11 cellular contexts compared by ENCODE assay signal in genomic region chrX:113384628-113385027, GRCh38.
A peak's percentile ranks its signal among the peaks of the same experiment; 100 is the strongest.
DNase-seq lines count a peak whose midpoint lies in the region; ATAC-seq lines count a peak whose summit lies in the region.
"Had no signal": no experiment of that assay in that cellular context is flagged by ENCODE, and none has a peak within 500 bp of the region (broad histone marks: within the 10 kb centered on the region; RNA-seq: fewer than 3 reads in every experiment).

No MANE protein-coding gene starts in this region.

- H3K4me3 ChIP-seq in SJSA1, result no peak overlapping the region
- H3K4me3 ChIP-seq: spleen had no signal

- no peaks in the 10 kb centered on the region for H3K4me1 Mint-ChIP-seq in activated naive CD4-positive, alpha-beta T cell treated with anti-CD3 and anti-CD28 coated beads, Interleukin-2, amount 10 ng/mL, durations not matched to agents 7 days and 5 days
- no peaks in the 10 kb centered on the region for H3K4me1 Mint-ChIP-seq in natural killer cell treated with Interleukin-12 subunit alpha and Interleukin-12 subunit beta and Interleukin-15 and Interleukin-18, amount 100 ng/mL, for 72 hours (ENCODE audit: low read depth in 2 of 2)
- H3K4me1 Mint-ChIP-seq: T-cell had no signal

- H3K9me3 ChIP-seq in SJSA1 (replicated peaks), result no peaks in the 10 kb centered on the region

- no peaks in the 10 kb centered on the region for H3K27me3 Mint-ChIP-seq in activated naive CD4-positive, alpha-beta T cell treated with anti-CD3 and anti-CD28 coated beads, Interleukin-2, amount 10 ng/mL, durations not matched to agents 7 days and 5 days
- H3K27me3 Mint-ChIP-seq in natural killer cell treated with Interleukin-12 subunit alpha and Interleukin-12 subunit beta and Interleukin-15 and Interleukin-18, amount 100 ng/mL, for 72 hours, result peaks cover 0 to 5% of the 10 kb centered on the region in 2 donors
- H3K27me3 Mint-ChIP-seq: activated CD4-positive, alpha-beta memory T cell treated with anti-CD3 and anti-CD28 coated beads for 36 hours had no signal

- no peaks in the 10 kb centered on the region for H3K27me3 ChIP-seq in SJSA1 (replicated peaks)
- H3K27me3 ChIP-seq: spleen had no signal

- in situ Hi-C loops in G401 (cut with HindIII; ENCODE audit: low sequenced_read_pairs), result no loop called here

- peaks cover 7% of the 10 kb centered on the region for H3K4me1 ChIP-seq in SJSA1 (replicated peaks)
- H3K4me1 ChIP-seq: spleen had no signal

- ATAC-seq in natural killer cell treated with Interleukin-12 subunit alpha and Interleukin-12 subunit beta and Interleukin-15 and Interleukin-18, amount 100 ng/mL, for 72 hours, result no peak
- ATAC-seq: T-cell had no signal

- intact Hi-C loops in posterior vena cava (cut with DNase I), result no loop called here

- no peak overlapping the region for H3K4me3 Mint-ChIP-seq in activated naive CD4-positive, alpha-beta T cell treated with anti-CD3 and anti-CD28 coated beads, Interleukin-2, amount 10 ng/mL, durations not matched to agents 7 days and 5 days
- no peak overlapping the region for H3K4me3 Mint-ChIP-seq in natural killer cell treated with Interleukin-12 subunit alpha and Interleukin-12 subunit beta and Interleukin-15 and Interleukin-18, amount 100 ng/mL, for 72 hours
- H3K4me3 Mint-ChIP-seq: activated CD4-positive, alpha-beta memory T cell treated with anti-CD3 and anti-CD28 coated beads for 36 hours; T-cell had no signal

- no peak overlapping the region for H3K27ac Mint-ChIP-seq in activated naive CD4-positive, alpha-beta T cell treated with anti-CD3 and anti-CD28 coated beads, Interleukin-2, amount 10 ng/mL, durations not matched to agents 7 days and 5 days
- H3K27ac Mint-ChIP-seq in natural killer cell treated with Interleukin-12 subunit alpha and Interleukin-12 subunit beta and Interleukin-15 and Interleukin-18, amount 100 ng/mL, for 72 hours, result no peak overlapping the region
- H3K27ac Mint-ChIP-seq: activated CD4-positive, alpha-beta memory T cell treated with anti-CD3 and anti-CD28 coated beads for 36 hours; T-cell had no signal

- DNase-seq in G401 (ENCODE audit: low spot score) (peak; percentile 1), SJSA1 (ENCODE audit: low read depth in 1 of 2, low spot score in 2 of 2) (peak; percentile 41 to 60), fibroblast of the conjunctiva (ENCODE audit: low read depth) (peak; percentile 81), pulmonary artery endothelial cell (ENCODE audit: low read depth, low spot score) (peak; percentile 63), HPDE6-E6E7 (ENCODE audit: extremely low spot score) (no peak), posterior vena cava (ENCODE audit: low spot score) (no peak)
- DNase-seq in activated naive CD4-positive, alpha-beta T cell treated with anti-CD3 and anti-CD28 coated beads, Interleukin-2, amount 10 ng/mL, durations not matched to agents 7 days and 5 days, result no peak
- DNase-seq in natural killer cell treated with Interleukin-12 subunit alpha and Interleukin-12 subunit beta and Interleukin-15 and Interleukin-18, amount 100 ng/mL, for 72 hours (ENCODE audit: low spot score), result no peak
- DNase-seq: activated CD4-positive, alpha-beta memory T cell treated with anti-CD3 and anti-CD28 coated beads for 36 hours; spleen; T-cell had no signal

- no peaks in the 10 kb centered on the region for H3K36me3 ChIP-seq in SJSA1
- H3K36me3 ChIP-seq: spleen had no signal

- H3K9me3 Mint-ChIP-seq in activated naive CD4-positive, alpha-beta T cell treated with anti-CD3 and anti-CD28 coated beads, Interleukin-2, amount 10 ng/mL, durations not matched to agents 7 days and 5 days, result peaks cover 14% of the 10 kb centered on the region
- peaks cover 7% of the 10 kb centered on the region for H3K9me3 Mint-ChIP-seq in natural killer cell treated with Interleukin-12 subunit alpha and Interleukin-12 subunit beta and Interleukin-15 and Interleukin-18, amount 100 ng/mL, for 72 hours

- peak overlapping the region; percentile 5; the same call in 1 of the 2 replicates for H3K27ac ChIP-seq in SJSA1
- H3K27ac ChIP-seq: spleen had no signal

- CTCF ChIA-PET in activated naive CD4-positive, alpha-beta T cell treated with anti-CD3 and anti-CD28 coated beads, Interleukin-2, amount 10 ng/mL, durations not matched to agents 7 days and 5 days (lab: Charles Lee), result no interaction called here

- H3K36me3 Mint-ChIP-seq in activated naive CD4-positive, alpha-beta T cell treated with anti-CD3 and anti-CD28 coated beads, Interleukin-2, amount 10 ng/mL, durations not matched to agents 7 days and 5 days, result no peaks in the 10 kb centered on the region
- no peaks in the 10 kb centered on the region for H3K36me3 Mint-ChIP-seq in natural killer cell treated with Interleukin-12 subunit alpha and Interleukin-12 subunit beta and Interleukin-15 and Interleukin-18, amount 100 ng/mL, for 72 hours
- H3K36me3 Mint-ChIP-seq: activated CD4-positive, alpha-beta memory T cell treated with anti-CD3 and anti-CD28 coated beads for 36 hours; T-cell had no signal

Comparison
In these comparisons a context has a peak if more than half of its experiments do, and no peak if none do; other contexts are left out.
1. DNase-seq: peak in G401 (single experiment), SJSA1 (2 of 2), fibroblast of the conjunctiva (single experiment) and pulmonary artery endothelial cell (single experiment); none in HPDE6-E6E7 (single experiment), activated naive CD4-positive, alpha-beta T cell treated with anti-CD3 and anti-CD28 coated beads, Interleukin-2, amount 10 ng/mL, durations not matched to agents 7 days and 5 days (single experiment), natural killer cell treated with Interleukin-12 subunit alpha and Interleukin-12 subunit beta and Interleukin-15 and Interleukin-18, amount 100 ng/mL, for 72 hours (single experiment) and posterior vena cava (single experiment).